In genomic region chr1:200096774-200097173, GRCh38 we compare ENCODE assay signal across 22 cellular contexts.
A peak's percentile ranks its signal among the peaks of the same experiment; 100 is the strongest.
DNase-seq lines count a peak whose midpoint lies in the region; ATAC-seq, FAIRE-seq and TF ChIP-seq lines count a peak whose summit lies in the region.
"Had no signal": no experiment of that assay in that cellular context is flagged by ENCODE, and none has a peak within 500 bp of the region (broad histone marks: within the 10 kb centered on the region; RNA-seq: fewer than 3 reads in every experiment).

No MANE protein-coding gene starts in this region.

- H3K4me1 Mint-ChIP-seq in T-helper 17 cell, result no peaks in the 10 kb centered on the region
- H3K4me1 Mint-ChIP-seq: B cell had no signal

- H3K4me3 Mint-ChIP-seq in T-helper 17 cell, result no peak overlapping the region
- H3K4me3 Mint-ChIP-seq: B cell; CD8-positive, alpha-beta T cell had no signal

- no peaks in the 10 kb centered on the region for H3K36me3 Mint-ChIP-seq in T-helper 17 cell (ENCODE audit: low read depth)
- H3K36me3 Mint-ChIP-seq: CD8-positive, alpha-beta T cell had no signal

- H3K27ac Mint-ChIP-seq in T-helper 17 cell, result no peak overlapping the region
- H3K27ac Mint-ChIP-seq: B cell; CD8-positive, alpha-beta T cell had no signal

- TF ChIP-seq POLR2A in GM12892 (IDR thresholded peaks at IDR 0.05; ENCODE audit: low read depth, low read length), result no peak

- FAIRE-seq in GM12892 (lab: Jason Lieb, UNC), result peak; percentile 58
- FAIRE-seq in RCC 7860 (lab: Jason Lieb, UNC), result peak; percentile 72
- FAIRE-seq: K562 had no signal

- H3K9me3 ChIP-seq in T-helper 17 cell (ENCODE audit: control insufficient read depth, low read length, poor library complexity, severe bottlenecking), result no peaks in the 10 kb centered on the region
- H3K9me3 ChIP-seq: Caco-2, Peyer's patch had no signal

- H3K27me3 Mint-ChIP-seq in T-helper 17 cell, result peaks cover 30% of the 10 kb centered on the region
- H3K27me3 Mint-ChIP-seq: B cell had no signal

- ATAC-seq in GM18868 (IDR thresholded peaks at IDR 0.05; ENCODE audit: unreplicated experiment) (peak; percentile 75), T-helper 17 cell (no peak)
- ATAC-seq: CD8-positive, alpha-beta T cell; K562 had no signal

- DNase-seq in GM12892 (ENCODE audit: insufficient read length) (no peak), RCC 7860 (ENCODE audit: low spot score) (peak; percentile 45), renal cortical epithelial cell (ENCODE audit: low read depth) (peak; percentile 26), DMS153 (lab: John Stamatoyannopoulos, UW) (no peak), T-helper 17 cell (no peak)
- no peak for DNase-seq in stimulated activated CD4-positive, alpha-beta T cell treated with anti-CD3 and anti-CD28 coated beads, Interleukin-2, amount 100 ng/mL, for 48 hours
- DNase-seq: Caco-2; CD8-positive, alpha-beta T cell; DMS 273 treated with DMSO at 0.1 percent for 48 hours; Kasumi-1; NCI-H1092 treated with DMSO at 0.1 percent for 48 hours; NCI-H1436 treated with DMSO at 0.1 percent for 48 hours; NCI-H187 treated with DMSO at 0.1 percent for 48 hours; NCI-H2107; NCI-H524 treated with DMSO at 0.1 percent for 48 hours; NCI-H82; Peyer's patch; SIG-M5; T-helper 9 cell had no signal

Comparison
In these comparisons a context has a peak if more than half of its experiments do, and no peak if none do; other contexts are left out.
1. DNase-seq: peak in RCC 7860 (single experiment) and renal cortical epithelial cell (single experiment); none in GM12892 (single experiment), DMS153 (single experiment), T-helper 17 cell (0 of 3) and stimulated activated CD4-positive, alpha-beta T cell treated with anti-CD3 and anti-CD28 coated beads, Interleukin-2, amount 100 ng/mL, for 48 hours (0 of 2).